8 cellular contexts compared by ENCODE assay signal in genomic region chr4:37825943-37826281, GRCh38. TPM values are rescaled to one million over a fixed set of nuclear protein-coding genes. Genes with fewer than 3 reads are reported as not detected.
A peak's percentile ranks its signal among the peaks of the same experiment; 100 is the strongest.
DNase-seq lines count a peak whose midpoint lies in the region; ATAC-seq and TF ChIP-seq lines count a peak whose summit lies in the region.

No MANE protein-coding gene starts in this region.

- no peaks in the 10 kb centered on the region for H3K9me3 ChIP-seq in lung (ENCODE audit: control insufficient read depth in 2 of 2, insufficient read depth in 1 of 2, low read length in 1 of 2)
- H3K9me3 ChIP-seq in upper lobe of left lung, result no peaks in the 10 kb centered on the region

- TF ChIP-seq POLR2A in upper lobe of left lung (IDR thresholded peaks at IDR 0.05), result no peak

- H3K27ac Mint-ChIP-seq in central memory CD8-positive, alpha-beta T cell (ENCODE audit: low read depth), result peak overlapping the region; percentile 90

- TF ChIP-seq CTCF in lung (IDR thresholded peaks at IDR 0.05; ENCODE audit: control extremely low read depth, extremely low read depth) (no peak), upper lobe of left lung (IDR thresholded peaks at IDR 0.05) (peak in 1 of 6 experiments; percentile 13)

- H3K4me1 Mint-ChIP-seq in central memory CD8-positive, alpha-beta T cell, result peaks cover 34% of the 10 kb centered on the region

- no peaks in the 10 kb centered on the region for H3K27me3 Mint-ChIP-seq in central memory CD8-positive, alpha-beta T cell

- no peaks in the 10 kb centered on the region for H3K9me3 Mint-ChIP-seq in central memory CD8-positive, alpha-beta T cell

- peak; percentile 3 for ATAC-seq in HG02870 (IDR thresholded peaks at IDR 0.05; ENCODE audit: unreplicated experiment)
- peak; percentile 15 for ATAC-seq in central memory CD8-positive, alpha-beta T cell (replicated peaks; ENCODE audit: extremely low read depth, poor library complexity, severe bottlenecking)
- ATAC-seq in lung (ENCODE audit: insufficient read depth, low FRiP score), result peak; percentile 9
- peak; percentile 27 to 58 for ATAC-seq in upper lobe of left lung (ENCODE audit: low FRiP score in 2 of 2)

- H3K27ac ChIP-seq in lung (ENCODE audit: low read depth in 1 of 2, low read length in 1 of 2) (peak overlapping the region; percentile 79 to 83), upper lobe of left lung (peak overlapping the region; percentile 70 to 94 (median 78))

- H3K4me3 ChIP-seq in lung (peak overlapping the region; percentile 98), upper lobe of left lung (peak overlapping the region; percentile 72 to 89 (median 82))

- TF ChIP-seq EP300 in upper lobe of left lung (IDR thresholded peaks at IDR 0.05), result no peak

- H3K27me3 ChIP-seq in lung (ENCODE audit: control insufficient read depth, insufficient read depth) (no peaks in the 10 kb centered on the region), upper lobe of left lung (no peaks in the 10 kb centered on the region)

- H3K36me3 ChIP-seq in lung (ENCODE audit: control insufficient read depth in 2 of 2, insufficient read depth in 2 of 2, low read length in 2 of 2) (peaks cover 4 to 9% of the 10 kb centered on the region in 2 donors), upper lobe of left lung (peaks cover 0 to 10% (median 7%) of the 10 kb centered on the region in 4 donors)

- 0 to 1% methylated on average over 14 of the region's 14 CpGs for WGBS in lung, 2 donors
- whole genome bisulfite sequencing in upper lobe of left lung, 2 donors, result 0 to 1% methylated on average over 14 of the region's 14 CpGs

- DNase-seq in NCI-H2171 treated with DMSO at 0.1 percent for 48 hours (lab: John Stamatoyannopoulos, UW) (peak; percentile 65), NCI-H2171 (lab: John Stamatoyannopoulos, UW) (no peak), OCI-M2 (lab: John Stamatoyannopoulos, UW; ENCODE audit: unreplicated experiment) (peak; percentile 21), lung (ENCODE audit: low spot score) (no peak), upper lobe of left lung (no peak), glomerular visceral epithelial cell (ENCODE audit: extremely low spot score) (no peak)
- no peak for DNase-seq in central memory CD8-positive, alpha-beta T cell (ENCODE audit: low spot score in 2 of 2)

- H3K4me1 ChIP-seq in lung (ENCODE audit: control insufficient read depth in 2 of 2, insufficient read depth in 2 of 2, low read length in 2 of 2) (peaks cover 4 to 8% of the 10 kb centered on the region in 2 donors), upper lobe of left lung (peaks cover 12 to 24% (median 20%) of the 10 kb centered on the region in 4 donors)

- H3K36me3 Mint-ChIP-seq in central memory CD8-positive, alpha-beta T cell (ENCODE audit: insufficient read depth), result peaks cover 18% of the 10 kb centered on the region

- H3K4me3 Mint-ChIP-seq in central memory CD8-positive, alpha-beta T cell, result peak overlapping the region; percentile 95

RNA-seq across cellular contexts. Expression of gene PGM2, which starts 0.6 kb away (rescaled TPM):
- total RNA-seq in lung, result 10 to 100 TPM; 22.5 to 28.9 TPM
- 10 to 100 TPM in 1 of 2 donors, 1 to 10 TPM in 1; 4.8 to 14.3 TPM for polyA plus RNA-seq in lung
- total RNA-seq in upper lobe of left lung, result 10 to 100 TPM; 11.1 to 30.6 (median 14.1) TPM

Comparison
In these comparisons a context has a peak if more than half of its experiments do, and no peak if none do; other contexts are left out.
1. DNase-seq: peak in NCI-H2171 treated with DMSO at 0.1 percent for 48 hours (single experiment) and OCI-M2 (single experiment); none in NCI-H2171 (single experiment), central memory CD8-positive, alpha-beta T cell (0 of 2), lung (single experiment), upper lobe of left lung (0 of 2) and glomerular visceral epithelial cell (single experiment).
2. Peak in every context shown above with its lines, with median percentiles within 50 percentile points of each other: ATAC-seq.